ENCODE assay signal across 12 cellular contexts in the genomic region with DNA sequence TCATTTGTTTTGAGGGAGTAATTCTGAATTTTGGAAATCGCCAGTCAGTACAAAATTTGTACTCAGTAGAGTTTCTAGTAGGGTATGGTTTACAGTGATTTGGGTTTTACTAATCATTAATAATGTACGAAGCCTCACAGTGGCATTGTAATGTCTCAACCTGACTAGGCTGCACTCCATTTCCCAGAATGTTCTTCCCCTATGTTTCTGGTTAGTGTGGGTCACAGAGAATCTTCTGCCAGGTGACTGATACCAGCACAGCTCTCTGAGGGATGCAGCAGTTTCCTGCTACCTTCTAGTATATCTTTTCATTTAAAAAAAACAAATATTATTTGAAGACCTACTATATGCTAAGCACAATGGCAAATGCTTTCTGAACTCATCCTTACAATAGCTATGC.
DNase-seq lines count a peak whose midpoint lies in the region; ATAC-seq and TF ChIP-seq lines count a peak whose summit lies in the region.
"Had no signal": no experiment of that assay in that cellular context is flagged by ENCODE, and none has a peak within 500 bp of the region (broad histone marks: within the 10 kb centered on the region; RNA-seq: fewer than 3 reads in every experiment).

No MANE protein-coding gene starts in this region.

- H3K79me2 ChIP-seq in KMS-11 (ENCODE audit: insufficient read depth, low read depth): no peaks in the 10 kb centered on the region

- H3K27me3 ChIP-seq in left ventricle myocardium inferior (ENCODE audit: low read depth) (no peaks in the 10 kb centered on the region), KMS-11 (ENCODE audit: insufficient read depth, low read depth) (no peaks in the 10 kb centered on the region), body of pancreas (no peaks in the 10 kb centered on the region)
- H3K27me3 ChIP-seq: BLaER1 had no signal

- H3K36me3 Mint-ChIP-seq in type B pancreatic cell: peaks cover 3% of the 10 kb centered on the region

- H2AFZ ChIP-seq in KMS-11 (ENCODE audit: low read depth): peak overlapping the region; percentile 45; the same call in 1 of the 2 replicates

- ATAC-seq in body of pancreas (no peak), HG03135 (IDR thresholded peaks at IDR 0.05; ENCODE audit: unreplicated experiment) (no peak)

- H3K9me3 ChIP-seq in left ventricle myocardium inferior (replicated peaks) (no peaks in the 10 kb centered on the region), body of pancreas (no peaks in the 10 kb centered on the region)
- H3K9me3 ChIP-seq: BLaER1 had no signal

- no peak overlapping the region for H3K4me3 Mint-ChIP-seq in type B pancreatic cell

- no peak for TF ChIP-seq CTCF in left ventricle myocardium inferior (IDR thresholded peaks at IDR 0.05; ENCODE audit: borderline replicate concordance)
- no peak for TF ChIP-seq CTCF in KMS-11 (conservative IDR thresholded peaks at IDR 0.05; ENCODE audit: low read depth, low read length)
- no peak for TF ChIP-seq CTCF in body of pancreas (IDR thresholded peaks at IDR 0.05)
- no peak for TF ChIP-seq CTCF in type B pancreatic cell (conservative IDR thresholded peaks at IDR 0.05)

- H3K4me1 ChIP-seq in left ventricle myocardium inferior (peaks cover 41% of the 10 kb centered on the region), KMS-11 (ENCODE audit: low read depth, poor library complexity, severe bottlenecking) (peaks cover 24% of the 10 kb centered on the region), body of pancreas (peaks cover 35% of the 10 kb centered on the region)

- H3K36me3 ChIP-seq in left ventricle myocardium inferior (no peaks in the 10 kb centered on the region), KMS-11 (ENCODE audit: insufficient read depth) (no peaks in the 10 kb centered on the region), body of pancreas (replicated peaks in 1 of 2; ENCODE audit: insufficient read depth in 1 of 2, low read depth in 2 of 2) (no peaks in the 10 kb centered on the region)
- H3K36me3 ChIP-seq: BLaER1 had no signal

- H3K27ac Mint-ChIP-seq in type B pancreatic cell: peak overlapping the region; percentile 58

- no peaks in the 10 kb centered on the region for H3K27me3 Mint-ChIP-seq in type B pancreatic cell

- no peak for TF ChIP-seq POLR2A in body of pancreas (IDR thresholded peaks at IDR 0.05)

- H3K9ac ChIP-seq in KMS-11: no peak overlapping the region
- H3K9ac ChIP-seq: BLaER1 had no signal

- H3K4me1 Mint-ChIP-seq in type B pancreatic cell (ENCODE audit: unreplicated experiment): peaks cover 29% of the 10 kb centered on the region

- H3K27ac ChIP-seq in left ventricle myocardium inferior (replicated peaks) (peak overlapping the region; percentile 6), KMS-11 (no peak overlapping the region), body of pancreas (peak overlapping the region; percentile 56 to 90 (median 88))
- H3K27ac ChIP-seq: BLaER1 had no signal

- no peaks in the 10 kb centered on the region for H4K20me1 ChIP-seq in KMS-11 (ENCODE audit: insufficient read depth)
- H4K20me1 ChIP-seq: BLaER1 had no signal

- intact Hi-C loops in left ventricle myocardium inferior (cut with micrococcal nuclease) (no loop called here), cardiac septum (cut with DNase I) (no loop called here), body of pancreas (cut with DNase I) (no loop called here)

- H3K4me2 ChIP-seq in KMS-11: peak overlapping the region; percentile 54
- H3K4me2 ChIP-seq: BLaER1 had no signal

- DNase-seq in left ventricle myocardium inferior (no peak), cardiac septum (ENCODE audit: low spot score) (no peak), body of pancreas (no peak), type B pancreatic cell (ENCODE audit: extremely low spot score, unreplicated experiment) (no peak), NCI-H446 (lab: John Stamatoyannopoulos, UW) (no peak), NCI-H510A treated with DMSO at 0.1 percent for 48 hours (lab: John Stamatoyannopoulos, UW) (no peak)
- DNase-seq: activated effector memory CD4-positive, alpha-beta T cell treated with anti-CD3 and anti-CD28 coated beads, Interleukin-2, amount 50 U/mL, for 16 hours; KBM-7; NCI-H510A had no signal

- no peaks in the 10 kb centered on the region for H3K9me3 Mint-ChIP-seq in type B pancreatic cell

- WGBS in body of pancreas, 2 donors: 90 to 92% methylated on average over 2 of the region's 2 CpGs

- H3K4me3 ChIP-seq in left ventricle myocardium inferior (no peak overlapping the region), KMS-11 (IDR thresholded peaks at IDR 0.05; ENCODE audit: insufficient read depth, low read depth, low read length) (no peak overlapping the region), body of pancreas (no peak overlapping the region)
- H3K4me3 ChIP-seq: BLaER1 had no signal
